19 cellular contexts compared by ENCODE assay signal in genomic region chr2:103810875-103811274, GRCh38.
DNase-seq lines count a peak whose midpoint lies in the region; ATAC-seq and TF ChIP-seq lines count a peak whose summit lies in the region.
"Had no signal": no experiment of that assay in that cellular context is flagged by ENCODE, and none has a peak within 500 bp of the region (broad histone marks: within the 10 kb centered on the region; RNA-seq: fewer than 3 reads in every experiment).

No MANE protein-coding gene starts in this region.

- H3K9ac ChIP-seq in endodermal cell (ENCODE audit: extremely low read depth, low read length, poor library complexity, severe bottlenecking): no peak overlapping the region
- H3K9ac ChIP-seq: BLaER1 treated with 17β-estradiol and CSF1 and Interleukin-3, amounts not matched to agents 10 nM and 100 nM had no signal

- ATAC-seq in RWPE2 (ENCODE audit: low read depth): no peak
- ATAC-seq: A549, HCT116 had no signal

- no peaks in the 10 kb centered on the region for H3K36me3 Mint-ChIP-seq in endodermal cell (ENCODE audit: low read depth)
- H3K36me3 Mint-ChIP-seq in activated naive CD8-positive, alpha-beta T cell treated with anti-CD3 and anti-CD28 coated beads for 36 hours: no peaks in the 10 kb centered on the region
- H3K36me3 Mint-ChIP-seq: CD14-positive monocyte; CD8-positive, alpha-beta memory T cell had no signal

- H3K9me3 ChIP-seq in RWPE2 (ENCODE audit: severe bottlenecking) (no peaks in the 10 kb centered on the region), endodermal cell (ENCODE audit: control insufficient read depth, low read length) (no peaks in the 10 kb centered on the region)
- H3K9me3 ChIP-seq: A549; BE2C; BLaER1 treated with 17β-estradiol and CSF1 and Interleukin-3, amounts not matched to agents 10 nM and 100 nM had no signal

- H3K36me3 ChIP-seq in RWPE2 (ENCODE audit: low read depth): no peaks in the 10 kb centered on the region
- H3K36me3 ChIP-seq in endodermal cell (ENCODE audit: control insufficient read depth, insufficient read depth, low read length): no peaks in the 10 kb centered on the region
- H3K36me3 ChIP-seq: BE2C; BLaER1 treated with 17β-estradiol and CSF1 and Interleukin-3, amounts not matched to agents 10 nM and 100 nM had no signal

- H3K4me1 Mint-ChIP-seq in endodermal cell: peaks cover 32% of the 10 kb centered on the region
- no peaks in the 10 kb centered on the region for H3K4me1 Mint-ChIP-seq in activated naive CD8-positive, alpha-beta T cell treated with anti-CD3 and anti-CD28 coated beads for 36 hours
- H3K4me1 Mint-ChIP-seq: CD14-positive monocyte; CD8-positive, alpha-beta memory T cell had no signal

- H3K4me1 ChIP-seq in RWPE2 (ENCODE audit: insufficient read depth, poor library complexity, severe bottlenecking) (no peaks in the 10 kb centered on the region), endodermal cell (ENCODE audit: control insufficient read depth, insufficient read depth, low read length) (no peaks in the 10 kb centered on the region)
- H3K4me1 ChIP-seq: A549; BE2C; BLaER1 treated with 17β-estradiol and CSF1 and Interleukin-3, amounts not matched to agents 10 nM and 100 nM had no signal

- DNase-seq in NCI-H345 (lab: John Stamatoyannopoulos, UW): peak; percentile 77
- DNase-seq in RWPE2 (ENCODE audit: low spot score): no peak
- peak; percentile 86 for DNase-seq in endodermal cell
- DNase-seq in NCI-H2171 treated with DMSO at 0.1 percent for 48 hours (lab: John Stamatoyannopoulos, UW): no peak
- no peak for DNase-seq in SK-N-DZ (ENCODE audit: low spot score)
- DNase-seq in activated naive CD8-positive, alpha-beta T cell treated with anti-CD3 and anti-CD28 coated beads for 36 hours: no peak
- DNase-seq: 8988T; AML-193; BE2C; CD4-positive, alpha-beta T cell; CD8-positive, alpha-beta memory T cell; DMS53; DMS79 treated with DMSO at 0.1 percent for 48 hours; GF-D8; H9 had no signal

- H3K9me3 Mint-ChIP-seq in endodermal cell: no peaks in the 10 kb centered on the region
- peaks cover 3% of the 10 kb centered on the region for H3K9me3 Mint-ChIP-seq in activated naive CD8-positive, alpha-beta T cell treated with anti-CD3 and anti-CD28 coated beads for 36 hours
- H3K9me3 Mint-ChIP-seq: H9 had no signal

- TF ChIP-seq CTCF in RWPE2 (IDR thresholded peaks at IDR 0.05; ENCODE audit: poor library complexity, severe bottlenecking) (no peak), endodermal cell (conservative IDR thresholded peaks at IDR 0.05) (no peak)

- no peak overlapping the region for H3K4me3 Mint-ChIP-seq in endodermal cell
- no peak overlapping the region for H3K4me3 Mint-ChIP-seq in activated naive CD8-positive, alpha-beta T cell treated with anti-CD3 and anti-CD28 coated beads for 36 hours
- H3K4me3 Mint-ChIP-seq: CD14-positive monocyte; CD4-positive, alpha-beta T cell; CD8-positive, alpha-beta memory T cell; H9 had no signal

- H3K27me3 Mint-ChIP-seq in endodermal cell (ENCODE audit: insufficient read depth): no peaks in the 10 kb centered on the region
- H3K27me3 Mint-ChIP-seq in activated naive CD8-positive, alpha-beta T cell treated with anti-CD3 and anti-CD28 coated beads for 36 hours: no peaks in the 10 kb centered on the region
- H3K27me3 Mint-ChIP-seq: CD4-positive, alpha-beta T cell; CD8-positive, alpha-beta memory T cell had no signal

- peak overlapping the region; percentile 39 for H3K27ac ChIP-seq in RWPE2 (ENCODE audit: poor library complexity, severe bottlenecking)
- no peak overlapping the region for H3K27ac ChIP-seq in endodermal cell (ENCODE audit: low read depth, low read length)
- H3K27ac ChIP-seq: A549; BLaER1 treated with 17β-estradiol and CSF1 and Interleukin-3, amounts not matched to agents 10 nM and 100 nM had no signal

- 62% methylated on average over 2 of the region's 2 CpGs; no CpG with 5 or more reads in 1 of the 2 experiments for WGBS in endodermal cell (ENCODE audit: insufficient coverage in 1 of 2, insufficient read length in 1 of 2), 2 experiments

- H3K4me3 ChIP-seq in RWPE2 (ENCODE audit: severe bottlenecking): no peak overlapping the region
- H3K4me3 ChIP-seq in endodermal cell (ENCODE audit: low read length): no peak overlapping the region
- H3K4me3 ChIP-seq: A549; BLaER1 treated with 17β-estradiol and CSF1 and Interleukin-3, amounts not matched to agents 10 nM and 100 nM had no signal

- H3K27me3 ChIP-seq in RWPE2 (ENCODE audit: insufficient read depth, poor library complexity, severe bottlenecking) (no peaks in the 10 kb centered on the region), endodermal cell (ENCODE audit: control insufficient read depth, insufficient read depth, low read length, poor library complexity, severe bottlenecking) (no peaks in the 10 kb centered on the region)
- H3K27me3 ChIP-seq: BE2C; BLaER1 treated with 17β-estradiol and CSF1 and Interleukin-3, amounts not matched to agents 10 nM and 100 nM had no signal

- no peak overlapping the region for H3K27ac Mint-ChIP-seq in endodermal cell
- H3K27ac Mint-ChIP-seq in activated naive CD8-positive, alpha-beta T cell treated with anti-CD3 and anti-CD28 coated beads for 36 hours: no peak overlapping the region
- H3K27ac Mint-ChIP-seq: CD14-positive monocyte; CD4-positive, alpha-beta T cell; CD8-positive, alpha-beta memory T cell; H9 had no signal

Comparison
In these comparisons a context has a peak if more than half of its experiments do, and no peak if none do; other contexts are left out.
1. DNase-seq: peak in NCI-H345 (single experiment) and endodermal cell (single experiment); none in RWPE2 (single experiment), NCI-H2171 treated with DMSO at 0.1 percent for 48 hours (single experiment), SK-N-DZ (single experiment) and activated naive CD8-positive, alpha-beta T cell treated with anti-CD3 and anti-CD28 coated beads for 36 hours (single experiment).